26 cellular contexts compared by ENCODE assay signal in genomic region chr13:98457053-98457452, GRCh38.
DNase-seq lines count a peak whose midpoint lies in the region; ATAC-seq, FAIRE-seq and TF ChIP-seq lines count a peak whose summit lies in the region.
"Had no signal": no experiment of that assay in that cellular context is flagged by ENCODE, and none has a peak within 500 bp of the region (broad histone marks: within the 10 kb centered on the region; RNA-seq: fewer than 3 reads in every experiment).

No MANE protein-coding gene starts in this region.

- no peaks in the 10 kb centered on the region for H3K27me3 Mint-ChIP-seq in activated naive CD4-positive, alpha-beta T cell treated with anti-CD3 and anti-CD28 coated beads, Interleukin-2, amount 50 U/mL, for 24 hours
- no peaks in the 10 kb centered on the region for H3K27me3 Mint-ChIP-seq in T-cell
- H3K27me3 Mint-ChIP-seq in stimulated activated naive B cell treated with anti-CD40 and anti-IgM and Interleukin-4, amounts not matched to agents 10 μg/mL and 1 μg/mL and 100 μg/mL, for 72 hours = no peaks in the 10 kb centered on the region

- CTCF ChIA-PET in T-cell (lab: Charles Lee) = interaction anchor here (0.7 to 1.8 kb wide), 3 partner anchors 11 to 94 kb away, joined by 3 to 9 read pairs (median 6); no protein-coding TSS in a partner anchor

- no peaks in the 10 kb centered on the region for H3K9me3 Mint-ChIP-seq in activated naive CD4-positive, alpha-beta T cell treated with anti-CD3 and anti-CD28 coated beads, Interleukin-2, amount 50 U/mL, for 24 hours
- H3K9me3 Mint-ChIP-seq in T-cell = no peaks in the 10 kb centered on the region
- H3K9me3 Mint-ChIP-seq in stimulated activated naive B cell treated with anti-CD40 and anti-IgM and Interleukin-4, amounts not matched to agents 10 μg/mL and 1 μg/mL and 100 μg/mL, for 72 hours = no peaks in the 10 kb centered on the region

- ATAC-seq in T-cell (replicated peaks in 1 of 4) (no peak), GM19463 (IDR thresholded peaks at IDR 0.05; ENCODE audit: unreplicated experiment) (no peak)
- no peak for ATAC-seq in stimulated activated naive B cell treated with anti-CD40 and anti-IgM and Interleukin-4, amounts not matched to agents 10 μg/mL and 1 μg/mL and 100 μg/mL, for 72 hours (replicated peaks)
- ATAC-seq: mucosa of descending colon; stimulated activated naive CD8-positive, alpha-beta T cell treated with anti-CD3 and anti-CD28 coated beads, Interleukin-15, Interleukin-2, amounts not matched to agents 100 U/mL and 50 U/mL, for 24 hours had no signal

- H3K27ac Mint-ChIP-seq in activated naive CD4-positive, alpha-beta T cell treated with anti-CD3 and anti-CD28 coated beads, Interleukin-2, amount 50 U/mL, for 24 hours = peak overlapping the region; percentile 24
- peak overlapping the region; percentile 46 to 68 for H3K27ac Mint-ChIP-seq in T-cell
- peak overlapping the region; percentile 62 for H3K27ac Mint-ChIP-seq in stimulated activated naive B cell treated with anti-CD40 and anti-IgM and Interleukin-4, amounts not matched to agents 10 μg/mL and 1 μg/mL and 100 μg/mL, for 72 hours

- H3K9ac ChIP-seq in kidney (ENCODE audit: low read length in 2 of 2) = no peak overlapping the region
- H3K9ac ChIP-seq: GM23248 had no signal

- H3K36me3 Mint-ChIP-seq in activated naive CD4-positive, alpha-beta T cell treated with anti-CD3 and anti-CD28 coated beads, Interleukin-2, amount 50 U/mL, for 24 hours = peaks cover 5% of the 10 kb centered on the region
- H3K36me3 Mint-ChIP-seq in T-cell = peaks cover 68% of the 10 kb centered on the region
- H3K36me3 Mint-ChIP-seq in stimulated activated naive B cell treated with anti-CD40 and anti-IgM and Interleukin-4, amounts not matched to agents 10 μg/mL and 1 μg/mL and 100 μg/mL, for 72 hours = peaks cover 29 to 56% of the 10 kb centered on the region in 2 donors

- no peak for FAIRE-seq in kidney (lab: Jason Lieb, UNC)
- FAIRE-seq: HTR-8/SVneo, TTC549 had no signal

- intact Hi-C loops in kidney (cut with DNase I) = no loop called here

- peaks cover 4 to 6% of the 10 kb centered on the region in 2 donors for H3K4me1 ChIP-seq in kidney (ENCODE audit: control insufficient read depth in 1 of 2, insufficient read depth in 1 of 2, low read depth in 1 of 2, low read length in 2 of 2)

- H3K4me1 Mint-ChIP-seq in activated naive CD4-positive, alpha-beta T cell treated with anti-CD3 and anti-CD28 coated beads, Interleukin-2, amount 50 U/mL, for 24 hours = peaks cover 6% of the 10 kb centered on the region
- H3K4me1 Mint-ChIP-seq in T-cell = peaks cover 5 to 10% (median 9%) of the 10 kb centered on the region in 3 donors
- peaks cover 5 to 6% of the 10 kb centered on the region in 2 donors for H3K4me1 Mint-ChIP-seq in stimulated activated naive B cell treated with anti-CD40 and anti-IgM and Interleukin-4, amounts not matched to agents 10 μg/mL and 1 μg/mL and 100 μg/mL, for 72 hours

- POLR2A ChIA-PET in T-cell (lab: Charles Lee) = interaction anchor here in 1 of 2 donors (0.6 kb wide), 1 partner anchor 140 kb away, joined by 3 read pairs; no protein-coding TSS in a partner anchor

- no peak for TF ChIP-seq CTCF in kidney (IDR thresholded peaks at IDR 0.05; ENCODE audit: borderline replicate concordance, extremely low read depth, insufficient read depth)

- no peak for DNase-seq in activated naive CD4-positive, alpha-beta T cell treated with Interleukin-2 at 50 U/mL for 16 hours
- DNase-seq in T-cell (no peak), kidney (peak; percentile 46), erythroblast (lab: John Stamatoyannopoulos, UW) (no peak), HUDEP-2 (lab: John Stamatoyannopoulos, UW; ENCODE audit: unreplicated experiment in 76 of 76) (no peak)
- DNase-seq in stimulated activated naive B cell treated with anti-CD40 and anti-IgM and Interleukin-4, amounts not matched to agents 10 μg/mL and 1 μg/mL and 100 μg/mL, for 72 hours = no peak
- DNase-seq: ACHN; activated CD4-positive, alpha-beta T cell treated with anti-CD3 and anti-CD28 coated beads for 1 hour; activated gamma-delta T cell; dermis blood vessel endothelial cell; foreskin fibroblast; GM23248; mucosa of descending colon; NCI-H1092 treated with DMSO at 0.1 percent for 48 hours; NCI-H2029 treated with DMSO at 0.1 percent for 48 hours; OCI-M1; SHP77 treated with DMSO at 0.1 percent for 48 hours; stimulated activated CD4-positive, alpha-beta T cell treated with anti-CD3 and anti-CD28 coated beads, Interleukin-2, amount 100 ng/mL, for 48 hours; stimulated activated naive CD8-positive, alpha-beta T cell treated with anti-CD3 and anti-CD28 coated beads, Interleukin-15, Interleukin-2, amounts not matched to agents 100 U/mL and 50 U/mL, for 24 hours; transverse colon had no signal

- H3K9me3 ChIP-seq in kidney (ENCODE audit: control insufficient read depth in 1 of 2, low read length in 2 of 2) = no peaks in the 10 kb centered on the region
- H3K9me3 ChIP-seq: mucosa of descending colon, neutrophil, transverse colon had no signal

- no peak overlapping the region for H3K27ac ChIP-seq in kidney (ENCODE audit: low read depth in 2 of 2, low read length in 2 of 2)
- H3K27ac ChIP-seq: GM23248, neutrophil, transverse colon had no signal

- peaks cover 22 to 31% of the 10 kb centered on the region in 2 donors for H3K36me3 ChIP-seq in kidney (ENCODE audit: control insufficient read depth in 1 of 2, insufficient read depth in 2 of 2, low read length in 2 of 2)

- no peak overlapping the region for H3K4me3 ChIP-seq in kidney (ENCODE audit: low read length in 2 of 2)
- H3K4me3 ChIP-seq: cardiac muscle cell, GM23248, mucosa of descending colon, transverse colon had no signal

- TF ChIP-seq POLR2A in erythroblast (IDR thresholded peaks at IDR 0.05; ENCODE audit: low read length) = no peak

- no peak overlapping the region for H3K4me3 Mint-ChIP-seq in activated naive CD4-positive, alpha-beta T cell treated with anti-CD3 and anti-CD28 coated beads, Interleukin-2, amount 50 U/mL, for 24 hours
- H3K4me3 Mint-ChIP-seq in T-cell = no peak overlapping the region
- H3K4me3 Mint-ChIP-seq in stimulated activated naive B cell treated with anti-CD40 and anti-IgM and Interleukin-4, amounts not matched to agents 10 μg/mL and 1 μg/mL and 100 μg/mL, for 72 hours = no peak overlapping the region
